In genomic region chr1:217453816-217454215, GRCh38 we compare ENCODE assay signal across 1 cellular context.
TF ChIP-seq lines count a peak whose summit lies in the region.

No MANE protein-coding gene starts in this region.

TF ChIP-seq in GM23338, 12 proteins besides CTCF, POLR2A, EP300 and RAD21 (continued from another document):
- TF ChIP-seq ZNF462 (CRISPR knock-in tag; IDR thresholded peaks at IDR 0.05) (no peak), REST (IDR thresholded peaks at IDR 0.05; ENCODE audit: unreplicated experiment) (no peak), EZH2phosphoT487 (IDR thresholded peaks at IDR 0.05; ENCODE audit: unreplicated experiment) (no peak)
